8 cellular contexts compared by ENCODE assay signal in the genomic region with DNA sequence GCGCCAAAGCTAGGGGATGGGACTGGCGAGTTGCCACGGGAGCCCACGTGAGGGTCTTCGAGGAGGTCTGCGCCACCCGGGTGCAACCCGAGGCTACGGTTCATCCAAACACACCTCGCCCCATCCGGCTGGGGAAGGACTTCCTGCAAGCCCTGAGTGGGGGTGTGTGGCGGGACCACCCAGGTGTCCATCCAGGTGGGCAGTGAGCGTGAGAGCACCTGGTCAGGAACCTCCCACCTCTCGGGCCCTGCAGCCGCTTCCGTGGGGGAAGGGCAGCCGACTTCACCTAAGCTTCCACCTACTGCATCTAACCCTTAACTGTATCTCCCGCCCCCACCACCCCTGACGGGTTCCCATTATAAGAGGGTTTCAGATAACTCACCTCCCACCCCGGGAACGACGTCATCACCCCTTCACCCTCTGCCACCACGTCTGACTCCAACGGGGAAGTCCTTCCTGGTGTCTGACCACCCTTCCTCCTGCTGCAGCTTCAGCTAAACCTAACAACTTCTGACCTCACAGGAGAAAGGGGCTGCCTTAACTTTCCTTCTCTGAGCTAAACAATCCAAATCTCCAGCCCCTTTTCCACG. TPM values are rescaled to one million over a fixed set of nuclear protein-coding genes. Genes with fewer than 3 reads are reported as not detected.
A peak's percentile ranks its signal among the peaks of the same experiment; 100 is the strongest.
DNase-seq lines count a peak whose midpoint lies in the region; ATAC-seq, FAIRE-seq and TF ChIP-seq lines count a peak whose summit lies in the region.

No MANE protein-coding gene starts in this region.

- ATAC-seq in stimulated activated naive B cell treated with anti-CD40 and anti-IgM and Interleukin-4, amounts not matched to agents 10 μg/mL and 1 μg/mL and 100 μg/mL, for 72 hours (replicated peaks), result peak; percentile 9 to 12

- H3K4me1 Mint-ChIP-seq in endodermal cell, result peaks cover 18% of the 10 kb centered on the region
- peaks cover 23 to 33% of the 10 kb centered on the region in 2 donors for H3K4me1 Mint-ChIP-seq in stimulated activated naive B cell treated with anti-CD40 and anti-IgM and Interleukin-4, amounts not matched to agents 10 μg/mL and 1 μg/mL and 100 μg/mL, for 72 hours

- peak overlapping the region; percentile 49 for H3K4me3 Mint-ChIP-seq in endodermal cell
- H3K4me3 Mint-ChIP-seq in stimulated activated naive B cell treated with anti-CD40 and anti-IgM and Interleukin-4, amounts not matched to agents 10 μg/mL and 1 μg/mL and 100 μg/mL, for 72 hours, result peak overlapping the region; percentile 73 to 75

- peak; percentile 20 for DNase-seq in NCI-H1436 (lab: John Stamatoyannopoulos, UW)
- no peak for DNase-seq in NCI-H1436 treated with DMSO at 0.1 percent for 48 hours (lab: John Stamatoyannopoulos, UW)
- DNase-seq in T-helper 9 cell, result peak; percentile 26
- DNase-seq in endodermal cell, result peak; percentile 67
- peak; percentile 51 for DNase-seq in stimulated activated naive B cell treated with anti-CD40 and anti-IgM and Interleukin-4, amounts not matched to agents 10 μg/mL and 1 μg/mL and 100 μg/mL, for 72 hours
- DNase-seq in urothelium cell line (ENCODE audit: low spot score), result no peak
- DNase-seq in AG08396 (ENCODE audit: low spot score), result no peak
- no peak for DNase-seq in cerebellar cortex (ENCODE audit: low spot score)

- peaks cover 75% of the 10 kb centered on the region for H3K27me3 Mint-ChIP-seq in endodermal cell (ENCODE audit: insufficient read depth)
- peaks cover 8 to 22% of the 10 kb centered on the region in 2 donors for H3K27me3 Mint-ChIP-seq in stimulated activated naive B cell treated with anti-CD40 and anti-IgM and Interleukin-4, amounts not matched to agents 10 μg/mL and 1 μg/mL and 100 μg/mL, for 72 hours

- FAIRE-seq in urothelium cell line (lab: Jason Lieb, UNC), result no peak

- H3K4me1 ChIP-seq in endodermal cell (ENCODE audit: control insufficient read depth, insufficient read depth, low read length), result no peaks in the 10 kb centered on the region

- no peaks in the 10 kb centered on the region for H3K36me3 ChIP-seq in endodermal cell (ENCODE audit: control insufficient read depth, insufficient read depth, low read length)

- no peaks in the 10 kb centered on the region for H3K9me3 ChIP-seq in endodermal cell (ENCODE audit: control insufficient read depth, low read length)

- no peak overlapping the region for H3K27ac Mint-ChIP-seq in endodermal cell
- H3K27ac Mint-ChIP-seq in stimulated activated naive B cell treated with anti-CD40 and anti-IgM and Interleukin-4, amounts not matched to agents 10 μg/mL and 1 μg/mL and 100 μg/mL, for 72 hours, result peak overlapping the region; percentile 45

- no peaks in the 10 kb centered on the region for H3K36me3 Mint-ChIP-seq in endodermal cell (ENCODE audit: low read depth)
- no peaks in the 10 kb centered on the region for H3K36me3 Mint-ChIP-seq in stimulated activated naive B cell treated with anti-CD40 and anti-IgM and Interleukin-4, amounts not matched to agents 10 μg/mL and 1 μg/mL and 100 μg/mL, for 72 hours

- H3K27ac ChIP-seq in endodermal cell (ENCODE audit: low read depth, low read length), result no peak overlapping the region

- no peak overlapping the region for H3K4me3 ChIP-seq in endodermal cell (ENCODE audit: low read length)

- no peaks in the 10 kb centered on the region for H3K9me3 Mint-ChIP-seq in endodermal cell
- no peaks in the 10 kb centered on the region for H3K9me3 Mint-ChIP-seq in stimulated activated naive B cell treated with anti-CD40 and anti-IgM and Interleukin-4, amounts not matched to agents 10 μg/mL and 1 μg/mL and 100 μg/mL, for 72 hours

- H3K27me3 ChIP-seq in endodermal cell (ENCODE audit: control insufficient read depth, insufficient read depth, low read length, poor library complexity, severe bottlenecking), result peaks cover 62% of the 10 kb centered on the region

- TF ChIP-seq CTCF in endodermal cell (conservative IDR thresholded peaks at IDR 0.05), result no peak

- H3K9ac ChIP-seq in endodermal cell (ENCODE audit: extremely low read depth, low read length, poor library complexity, severe bottlenecking), result no peak overlapping the region

- whole genome bisulfite sequencing in endodermal cell (ENCODE audit: insufficient coverage in 1 of 2, insufficient read length in 1 of 2), 2 experiments, result 58 to 60% methylated on average over 15 to 25 of the region's 25 CpGs

RNA-seq across cellular contexts. Expression of gene SMUG1, which starts 27.3 kb away (rescaled TPM):
- 10 to 100 TPM; 32.4 to 37.2 TPM for total RNA-seq in endodermal cell
- polyA plus RNA-seq in endodermal cell (2013, experiment 1 of 2), result 28.1 TPM
- polyA plus RNA-seq in endodermal cell (2013, experiment 2 of 2), result 21.6 TPM

Comparison
In these comparisons a context has a peak if more than half of its experiments do, and no peak if none do; other contexts are left out.
1. DNase-seq: peak in NCI-H1436 (single experiment), T-helper 9 cell (single experiment), endodermal cell (single experiment) and stimulated activated naive B cell treated with anti-CD40 and anti-IgM and Interleukin-4, amounts not matched to agents 10 μg/mL and 1 μg/mL and 100 μg/mL, for 72 hours (single experiment); none in NCI-H1436 treated with DMSO at 0.1 percent for 48 hours (single experiment), urothelium cell line (single experiment), AG08396 (single experiment) and cerebellar cortex (single experiment).